9 cellular contexts compared by ENCODE assay signal in genomic region chr2:100606332-100606731, GRCh38.
"Had no signal": no experiment of that assay in that cellular context is flagged by ENCODE, and none has a peak within 500 bp of the region (broad histone marks: within the 10 kb centered on the region; RNA-seq: fewer than 3 reads in every experiment).

No MANE protein-coding gene starts in this region.

- ATAC-seq: left cardiac atrium had no signal

- H3K27me3 ChIP-seq: dorsolateral prefrontal cortex had no signal

- DNase-seq: activated CD4-positive, CD25-positive, alpha-beta regulatory T cell treated with anti-CD3 and anti-CD28 coated beads, Interleukin-2, amount 50 U/mL, for 72 hours; activated naive CD8-positive, alpha-beta T cell treated with anti-CD3 and anti-CD28 coated beads, Interleukin-2, amount 10 ng/mL, durations not matched to agents 7 days and 5 days; aorta; left cardiac atrium; natural killer cell; stimulated activated CD4-positive, alpha-beta T cell treated with anti-CD3 and anti-CD28 coated beads, Interleukin-4, amount 100 ng/mL, for 1 hour had no signal

- H3K4me3 ChIP-seq: lung had no signal

- FAIRE-seq: endometrium had no signal
